Comparison of ENCODE assay signal across 26 cellular contexts in genomic region chr13:29099781-29100406, GRCh38.
DNase-seq lines count a peak whose midpoint lies in the region; ATAC-seq, FAIRE-seq and TF ChIP-seq lines count a peak whose summit lies in the region.
"Had no signal": no experiment of that assay in that cellular context is flagged by ENCODE, and none has a peak within 500 bp of the region (broad histone marks: within the 10 kb centered on the region; RNA-seq: fewer than 3 reads in every experiment).

No MANE protein-coding gene starts in this region.

- CTCF ChIA-PET in HepG2 (lab: Yijun Ruan, JAX; ENCODE audit: low intra/inter-chr PET ratio, low total read pairs), result no interaction called here

- peak overlapping the region; percentile 41 to 81 (median 67) for H3K27ac Mint-ChIP-seq in nephron
- no peak overlapping the region for H3K27ac Mint-ChIP-seq in activated T-helper 2 cell treated with anti-CD3 and anti-CD28 coated beads, Interferon-gamma antibody, Interleukin-2, Interleukin-4, amounts not matched to agents 10 μg/mL and 5 μg/mL and 100 μg/mL, durations not matched to agents 14 hours and 24 hours and 36 hours
- H3K27ac Mint-ChIP-seq: CD14-positive monocyte; CD4-positive, alpha-beta T cell; CD8-positive, alpha-beta memory T cell; GM23338; H9 had no signal

- no peaks in the 10 kb centered on the region for H3K4me1 Mint-ChIP-seq in nephron
- H3K4me1 Mint-ChIP-seq in activated T-helper 2 cell treated with anti-CD3 and anti-CD28 coated beads, Interferon-gamma antibody, Interleukin-2, Interleukin-4, amounts not matched to agents 10 μg/mL and 5 μg/mL and 100 μg/mL, durations not matched to agents 14 hours and 24 hours and 36 hours (ENCODE audit: low read depth), result no peaks in the 10 kb centered on the region
- H3K4me1 Mint-ChIP-seq: CD14-positive monocyte; CD8-positive, alpha-beta memory T cell; GM23338; H9 had no signal

- H2AFZ ChIP-seq in HepG2 (ENCODE audit: low read length), result no peak overlapping the region
- H2AFZ ChIP-seq: GM23338 had no signal

- no peak overlapping the region for H3K4me2 ChIP-seq in HepG2 (ENCODE audit: low read depth, low read length)
- H3K4me2 ChIP-seq: BLaER1 treated with 17β-estradiol and CSF1 and Interleukin-3, amounts not matched to agents 10 nM and 100 nM; GM23338 had no signal

- H3K9ac ChIP-seq in HepG2 (ENCODE audit: insufficient read depth, low read depth, low read length), result no peak overlapping the region
- H3K9ac ChIP-seq: BLaER1 treated with 17β-estradiol and CSF1 and Interleukin-3, amounts not matched to agents 10 nM and 100 nM had no signal

- no TSS peak for BruUV-seq in HepG2 (replicated peaks; lab: Mats Ljungman, UMichigan)

- in situ Hi-C loops in HepG2 (cut with HindIII; ENCODE audit: extremely low pct_ligation_motif_present, low pct_unique_long_range_greater_than_20kb), result no loop called here

- H4K20me1 ChIP-seq in HepG2 (ENCODE audit: insufficient read depth, low read length), result no peaks in the 10 kb centered on the region
- H4K20me1 ChIP-seq: BLaER1 treated with 17β-estradiol and CSF1 and Interleukin-3, amounts not matched to agents 10 nM and 100 nM had no signal

- H3K27me3 Mint-ChIP-seq in nephron (ENCODE audit: low read depth), result no peaks in the 10 kb centered on the region
- no peaks in the 10 kb centered on the region for H3K27me3 Mint-ChIP-seq in activated T-helper 2 cell treated with anti-CD3 and anti-CD28 coated beads, Interferon-gamma antibody, Interleukin-2, Interleukin-4, amounts not matched to agents 10 μg/mL and 5 μg/mL and 100 μg/mL, durations not matched to agents 14 hours and 24 hours and 36 hours (ENCODE audit: low read depth)
- H3K27me3 Mint-ChIP-seq: CD8-positive, alpha-beta memory T cell had no signal

- ATAC-seq in Right ventricle myocardium superior (ENCODE audit: poor library complexity) (peak; percentile 64), HepG2 (no peak), right lobe of liver (no peak)
- ATAC-seq: GM12878, GM23338, HCT116 had no signal

- H3K36me3 ChIP-seq in left ventricle myocardium inferior, result no peaks in the 10 kb centered on the region
- no peaks in the 10 kb centered on the region for H3K36me3 ChIP-seq in HepG2 (replicated peaks in 1 of 2; ENCODE audit: control insufficient read depth in 1 of 2, insufficient read depth in 2 of 2, low read length in 2 of 2)
- H3K36me3 ChIP-seq in right lobe of liver, result no peaks in the 10 kb centered on the region
- H3K36me3 ChIP-seq: BE2C; BLaER1 treated with 17β-estradiol and CSF1 and Interleukin-3, amounts not matched to agents 10 nM and 100 nM had no signal

- no peaks in the 10 kb centered on the region for H3K36me3 Mint-ChIP-seq in nephron (ENCODE audit: low read depth)
- H3K36me3 Mint-ChIP-seq in activated T-helper 2 cell treated with anti-CD3 and anti-CD28 coated beads, Interferon-gamma antibody, Interleukin-2, Interleukin-4, amounts not matched to agents 10 μg/mL and 5 μg/mL and 100 μg/mL, durations not matched to agents 14 hours and 24 hours and 36 hours (ENCODE audit: low read depth), result no peaks in the 10 kb centered on the region
- H3K36me3 Mint-ChIP-seq: CD14-positive monocyte; CD8-positive, alpha-beta memory T cell had no signal

- no peak for TF ChIP-seq POLR2A in HepG2 (IDR thresholded peaks at IDR 0.05; ENCODE audit: insufficient read depth in 1 of 2, low read depth in 2 of 2, low read length in 2 of 2)
- no peak for TF ChIP-seq POLR2A in right lobe of liver (IDR thresholded peaks at IDR 0.05)

- peaks cover 3% of the 10 kb centered on the region for H3K9me3 Mint-ChIP-seq in nephron
- H3K9me3 Mint-ChIP-seq in activated T-helper 2 cell treated with anti-CD3 and anti-CD28 coated beads, Interferon-gamma antibody, Interleukin-2, Interleukin-4, amounts not matched to agents 10 μg/mL and 5 μg/mL and 100 μg/mL, durations not matched to agents 14 hours and 24 hours and 36 hours, result no peaks in the 10 kb centered on the region
- H3K9me3 Mint-ChIP-seq: CD4-positive, alpha-beta T cell; GM23338; H9 had no signal

- no peak for DNase-seq in Right ventricle myocardium superior
- DNase-seq in left ventricle myocardium inferior, result no peak
- DNase-seq in HepG2 (ENCODE audit: low spot score), result no peak
- no peak for DNase-seq in right lobe of liver
- DNase-seq in activated T-helper 2 cell treated with anti-CD3 and anti-CD28 coated beads, Interferon-gamma antibody, Interleukin-2, Interleukin-4, amounts not matched to agents 10 μg/mL and 5 μg/mL and 100 μg/mL, durations not matched to agents 14 hours and 24 hours and 36 hours (ENCODE audit: low spot score), result no peak
- DNase-seq in anterior cingulate cortex (lab: John Stamatoyannopoulos, UW), result no peak
- DNase-seq: ACHN; AML-193; BE2C; CD4-positive, alpha-beta T cell; CD8-positive, alpha-beta memory T cell; DMS 273 treated with DMSO at 0.1 percent for 48 hours; DMS79; EL; GDM1; H9 had no signal

- H3K27ac ChIP-seq in left ventricle myocardium inferior (replicated peaks) (no peak overlapping the region), HepG2 (ENCODE audit: extremely low read length, insufficient read depth, low read length) (no peak overlapping the region), right lobe of liver (no peak overlapping the region)
- H3K27ac ChIP-seq: 22Rv1; BLaER1 treated with 17β-estradiol and CSF1 and Interleukin-3, amounts not matched to agents 10 nM and 100 nM had no signal

- no peak for FAIRE-seq in HepG2 (lab: Jason Lieb, UNC)
- FAIRE-seq: A204.1, D721Med, GM12878, GM19239 had no signal

- POLR2A ChIA-PET in HepG2 (lab: Yijun Ruan, JAX), result no interaction called here

- H3K4me3 ChIP-seq in left ventricle myocardium inferior, result no peak overlapping the region
- H3K4me3 ChIP-seq in HepG2 (replicated peaks in 1 of 3; ENCODE audit: insufficient read depth in 1 of 3, low read depth in 2 of 3, low read length in 3 of 3), result no peak overlapping the region
- no peak overlapping the region for H3K4me3 ChIP-seq in right lobe of liver
- H3K4me3 ChIP-seq: BLaER1 treated with 17β-estradiol and CSF1 and Interleukin-3, amounts not matched to agents 10 nM and 100 nM; GM12878; GM23338 had no signal

- H3K4me3 Mint-ChIP-seq in nephron, result no peak overlapping the region
- no peak overlapping the region for H3K4me3 Mint-ChIP-seq in activated T-helper 2 cell treated with anti-CD3 and anti-CD28 coated beads, Interferon-gamma antibody, Interleukin-2, Interleukin-4, amounts not matched to agents 10 μg/mL and 5 μg/mL and 100 μg/mL, durations not matched to agents 14 hours and 24 hours and 36 hours (ENCODE audit: low read depth)
- H3K4me3 Mint-ChIP-seq: CD14-positive monocyte; CD4-positive, alpha-beta T cell; CD8-positive, alpha-beta memory T cell; GM23338; H9 had no signal

- H3K9me3 ChIP-seq in left ventricle myocardium inferior (replicated peaks) (no peaks in the 10 kb centered on the region), HepG2 (ENCODE audit: low read length) (peaks cover 89% of the 10 kb centered on the region), right lobe of liver (no peaks in the 10 kb centered on the region)
- H3K9me3 ChIP-seq: BE2C had no signal

- WGBS in HepG2 (ENCODE audit: low lambda C conversion rate), result 6% methylated on average over 2 of the region's 2 CpGs
- WGBS in right lobe of liver (ENCODE audit: insufficient coverage, low coverage, low lambda C conversion rate, missing lambda C conversion rate), result 65% methylated on average over 2 of the region's 2 CpGs

- TF ChIP-seq CTCF in left ventricle myocardium inferior (IDR thresholded peaks at IDR 0.05; ENCODE audit: borderline replicate concordance) (no peak), HepG2 (CRISPR knock-in tag; IDR thresholded peaks at IDR 0.05) (no peak), right lobe of liver (IDR thresholded peaks at IDR 0.05) (no peak), nephron (IDR thresholded peaks at IDR 0.05; ENCODE audit: unreplicated experiment in 3 of 3) (no peak)

- H3K79me2 ChIP-seq in HepG2 (ENCODE audit: insufficient read depth, low read length), result no peaks in the 10 kb centered on the region

- H3K27me3 ChIP-seq in left ventricle myocardium inferior (ENCODE audit: low read depth), result no peaks in the 10 kb centered on the region
- H3K27me3 ChIP-seq in HepG2 (ENCODE audit: control insufficient read depth in 1 of 2, insufficient read depth in 2 of 2, low read length in 2 of 2), result no peaks in the 10 kb centered on the region
- no peaks in the 10 kb centered on the region for H3K27me3 ChIP-seq in right lobe of liver
- H3K27me3 ChIP-seq: BLaER1 treated with 17β-estradiol and CSF1 and Interleukin-3, amounts not matched to agents 10 nM and 100 nM had no signal

- TF ChIP-seq EP300 in HepG2 (IDR thresholded peaks at IDR 0.05; ENCODE audit: low read depth in 2 of 2, low read length in 2 of 2) (no peak), HepG2 (CRISPR knock-in tag; IDR thresholded peaks at IDR 0.05; ENCODE audit: borderline replicate concordance) (no peak)

- TF ChIP-seq RAD21 in HepG2 (CRISPR knock-in tag; IDR thresholded peaks at IDR 0.05), result no peak

- intact Hi-C loops in Right ventricle myocardium superior (cut with DNase I) (no loop called here), left ventricle myocardium inferior (cut with micrococcal nuclease) (no loop called here), HepG2 (cut with micrococcal nuclease; ENCODE audit: unreplicated experiment) (no loop called here), right lobe of liver (cut with DNase I) (no loop called here)
- intact Hi-C loops in activated T-helper 2 cell treated with anti-CD3 and anti-CD28 coated beads, Interferon-gamma antibody, Interleukin-2, Interleukin-4, amounts not matched to agents 10 μg/mL and 5 μg/mL and 100 μg/mL, durations not matched to agents 14 hours and 24 hours and 36 hours (cut with micrococcal nuclease), result no loop called here

- H3K4me1 ChIP-seq in left ventricle myocardium inferior (peaks cover 4% of the 10 kb centered on the region), HepG2 (ENCODE audit: insufficient read depth, low read length) (no peaks in the 10 kb centered on the region), right lobe of liver (no peaks in the 10 kb centered on the region)
- H3K4me1 ChIP-seq: BE2C had no signal

TF ChIP-seq in HepG2, 621 proteins besides CTCF, POLR2A, EP300 and RAD21:
- TF ChIP-seq MAFF (IDR thresholded peaks at IDR 0.05; ENCODE audit: low read depth, low read length) (peak; percentile 69), ZNF850 (CRISPR knock-in tag; conservative IDR thresholded peaks at IDR 0.05) (no peak), IKZF1 (IDR thresholded peaks at IDR 0.05) (no peak), MAFK (conservative IDR thresholded peaks at IDR 0.05 in 1 of 2, IDR thresholded peaks at IDR 0.05 in 1 of 2; ENCODE audit: low read length in 2 of 2) (peak; percentile 47 to 81; a peak in 2 of 4 replicates)
